In genomic region chr1:240649733-240650700, GRCh38 we compare ENCODE assay signal across 19 cellular contexts. TPM values are rescaled to one million over a fixed set of nuclear protein-coding genes. Genes with fewer than 3 reads are reported as not detected.
A peak's percentile ranks its signal among the peaks of the same experiment; 100 is the strongest.
DNase-seq lines count a peak whose midpoint lies in the region; ATAC-seq and TF ChIP-seq lines count a peak whose summit lies in the region.
"Had no signal": no experiment of that assay in that cellular context is flagged by ENCODE, and none has a peak within 500 bp of the region (broad histone marks: within the 10 kb centered on the region; RNA-seq: fewer than 3 reads in every experiment).

No MANE protein-coding gene starts in this region.

- H2AFZ ChIP-seq in IMR-90 (replicated peaks; ENCODE audit: low read length, poor library complexity), result no peak overlapping the region
- H2AFZ ChIP-seq in PC-9, result peak overlapping the region; percentile 27; the same call in 1 of the 2 replicates
- no peak overlapping the region for H2AFZ ChIP-seq in trophoblast cell (ENCODE audit: insufficient read depth, low read length, poor library complexity)

- no peaks in the 10 kb centered on the region for H3K9me3 Mint-ChIP-seq in endodermal cell

- no CpG with 5 or more reads among the region's 16 CpGs for WGBS in IMR-90 (ENCODE audit: extremely low coverage in 2 of 2, insufficient read length in 1 of 2), 2 experiments
- no CpG with 5 or more reads among the region's 16 CpGs for WGBS in trophoblast cell (ENCODE audit: extremely low coverage, insufficient coverage, insufficient read length)
- WGBS in endodermal cell (ENCODE audit: insufficient coverage in 1 of 2, insufficient read length in 1 of 2), 2 experiments, result 94 to 98% methylated on average over 11 to 16 of the region's 16 CpGs

- no peak overlapping the region for H3K4me3 Mint-ChIP-seq in endodermal cell
- H3K4me3 Mint-ChIP-seq: CD4-positive, CD25-positive, alpha-beta regulatory T cell; IgD-negative memory B cell; T-helper 1 cell treated with Interleukin-12 subunit alpha and Interleukin-12 subunit beta and Interleukin-4 antibody, amounts not matched to agents 30 μg/mL and 1 μg/mL, for 36 hours had no signal

- no peak overlapping the region for H2AK5ac ChIP-seq in IMR-90 (ENCODE audit: low read depth, low read length)
- H2AK5ac ChIP-seq in trophoblast cell (ENCODE audit: low read length), result no peak overlapping the region

- H3K4me1 ChIP-seq in IMR-90 (ENCODE audit: control insufficient read depth, insufficient read depth, low read length) (no peaks in the 10 kb centered on the region; the same call in 1 of the 2 replicates), PC-9 (replicated peaks; ENCODE audit: insufficient read depth) (no peaks in the 10 kb centered on the region), trophoblast cell (ENCODE audit: control insufficient read depth in 1 of 2, insufficient read depth in 2 of 2, low read length in 2 of 2) (peaks cover 2 to 9% of the 10 kb centered on the region in 2 experiments), endodermal cell (ENCODE audit: control insufficient read depth, insufficient read depth, low read length) (no peaks in the 10 kb centered on the region), gastrocnemius medialis (no peaks in the 10 kb centered on the region)

- ATAC-seq in IMR-90 (ENCODE audit: low read depth) (no peak), HG02759 (IDR thresholded peaks at IDR 0.05; ENCODE audit: unreplicated experiment) (no peak), gastrocnemius medialis (no peak)
- ATAC-seq: Right ventricle myocardium inferior had no signal

- H3K23ac ChIP-seq in IMR-90 (ENCODE audit: low read depth, low read length), result no peak overlapping the region
- no peak overlapping the region for H3K23ac ChIP-seq in trophoblast cell (ENCODE audit: low read length)

- no peaks in the 10 kb centered on the region; the same call in 1 of the 2 replicates for H3K27me3 ChIP-seq in IMR-90 (ENCODE audit: control insufficient read depth, insufficient read depth, low read length)
- H3K27me3 ChIP-seq in PC-9 (ENCODE audit: insufficient read depth, low read depth), result peaks cover 81% of the 10 kb centered on the region
- H3K27me3 ChIP-seq in trophoblast cell (ENCODE audit: insufficient read depth, low read length), result no peaks in the 10 kb centered on the region
- peaks cover 9% of the 10 kb centered on the region for H3K27me3 ChIP-seq in endodermal cell (ENCODE audit: control insufficient read depth, insufficient read depth, low read length, poor library complexity, severe bottlenecking)
- H3K27me3 ChIP-seq in gastrocnemius medialis, result no peaks in the 10 kb centered on the region

- intact Hi-C loops in IMR-90 (cut with micrococcal nuclease) (no loop called here), PC-9 (cut with micrococcal nuclease; ENCODE audit: unreplicated experiment) (no loop called here), gastrocnemius medialis (cut with DNase I; ENCODE audit: low total_unique reads) (no loop called here)

- H3K14ac ChIP-seq in IMR-90 (replicated peaks; ENCODE audit: low read depth, low read length) (no peak overlapping the region), trophoblast cell (ENCODE audit: low read length) (no peak overlapping the region)

- H3K36me3 Mint-ChIP-seq in endodermal cell (ENCODE audit: low read depth), result no peaks in the 10 kb centered on the region
- H3K36me3 Mint-ChIP-seq: CD4-positive, CD25-positive, alpha-beta regulatory T cell; IgD-negative memory B cell had no signal

- DNase-seq in IMR-90, result no peak
- DNase-seq in PC-9, result no peak
- peak; percentile 16 for DNase-seq in fibroblast of villous mesenchyme (ENCODE audit: low read depth)
- peak; percentile 88 to 98 for DNase-seq in trophoblast cell
- no peak for DNase-seq in endodermal cell
- no peak for DNase-seq in gastrocnemius medialis
- DNase-seq: CD4-positive, CD25-positive, alpha-beta regulatory T cell; DMS79; HCEC 1CT; Karpas-422; NCI-H1105 treated with DMSO at 0.1 percent for 48 hours; NCI-H2081; NCI-H2171 treated with DMSO at 0.1 percent for 48 hours; NCI-H524 treated with DMSO at 0.1 percent for 48 hours; OCI-M1 had no signal

- H3K9me3 ChIP-seq in IMR-90 (ENCODE audit: control insufficient read depth, insufficient read depth, low read length) (no peaks in the 10 kb centered on the region), PC-9 (ENCODE audit: insufficient read depth, low read depth) (no peaks in the 10 kb centered on the region; the same call in 1 of the 2 replicates), trophoblast cell (ENCODE audit: insufficient read depth, low read depth, low read length) (no peaks in the 10 kb centered on the region), endodermal cell (ENCODE audit: control insufficient read depth, low read length) (no peaks in the 10 kb centered on the region), gastrocnemius medialis (no peaks in the 10 kb centered on the region)

- H3K18ac ChIP-seq in IMR-90 (ENCODE audit: low read depth, low read length) (no peak overlapping the region), trophoblast cell (ENCODE audit: low read length) (no peak overlapping the region)

- H3K27me3 Mint-ChIP-seq in endodermal cell (ENCODE audit: insufficient read depth), result no peaks in the 10 kb centered on the region
- H3K27me3 Mint-ChIP-seq: CD4-positive, CD25-positive, alpha-beta regulatory T cell; IgD-negative memory B cell had no signal

- H4K8ac ChIP-seq in IMR-90 (ENCODE audit: low read depth in 2 of 2, low read length in 2 of 2) (no peak overlapping the region), trophoblast cell (ENCODE audit: low read depth, low read length) (no peak overlapping the region)

- H3K4ac ChIP-seq in IMR-90 (ENCODE audit: low read depth, low read length) (no peak overlapping the region), trophoblast cell (ENCODE audit: low read depth, low read length) (no peak overlapping the region)

- no peak for TF ChIP-seq RAD21 in IMR-90 (IDR thresholded peaks at IDR 0.05; ENCODE audit: low read length)

- dilution Hi-C loops in IMR-90 (cut with HindIII; ENCODE audit: low sequenced_read_pairs, unreplicated experiment), result no loop called here

- no peaks in the 10 kb centered on the region for H3K9me2 ChIP-seq in PC-9 (ENCODE audit: insufficient read depth)

- H4K20me1 ChIP-seq in IMR-90 (ENCODE audit: insufficient read depth, low read length) (no peaks in the 10 kb centered on the region), PC-9 (ENCODE audit: insufficient read depth) (no peaks in the 10 kb centered on the region)

- no peak overlapping the region for H3K4me2 ChIP-seq in IMR-90 (ENCODE audit: low read depth, low read length)
- no peak overlapping the region for H3K4me2 ChIP-seq in PC-9
- no peak overlapping the region for H3K4me2 ChIP-seq in trophoblast cell (ENCODE audit: low read length)

- no peak overlapping the region for H3K27ac Mint-ChIP-seq in endodermal cell
- H3K27ac Mint-ChIP-seq: CD4-positive, CD25-positive, alpha-beta regulatory T cell; IgD-negative memory B cell; T-helper 1 cell treated with Interleukin-12 subunit alpha and Interleukin-12 subunit beta and Interleukin-4 antibody, amounts not matched to agents 30 μg/mL and 1 μg/mL, for 36 hours had no signal

- POLR2A ChIA-PET in IMR-90 (lab: Charles Lee; ENCODE audit: unreplicated experiment) (no interaction called here), PC-9 (lab: Charles Lee; ENCODE audit: unreplicated experiment) (no interaction called here)

- peaks cover 2% of the 10 kb centered on the region for H3K4me1 Mint-ChIP-seq in endodermal cell
- H3K4me1 Mint-ChIP-seq: CD4-positive, CD25-positive, alpha-beta regulatory T cell; IgD-negative memory B cell had no signal

- no peak for TF ChIP-seq CTCF in IMR-90 (conservative IDR thresholded peaks at IDR 0.05; ENCODE audit: low read depth, low read length)
- TF ChIP-seq CTCF in PC-9 (conservative IDR thresholded peaks at IDR 0.05), result no peak
- no peak for TF ChIP-seq CTCF in fibroblast of villous mesenchyme (IDR thresholded peaks at IDR 0.05; ENCODE audit: insufficient read depth, low read depth, low read length)
- TF ChIP-seq CTCF in endodermal cell (conservative IDR thresholded peaks at IDR 0.05), result no peak
- no peak for TF ChIP-seq CTCF in gastrocnemius medialis (IDR thresholded peaks at IDR 0.05 in 4 of 5, conservative IDR thresholded peaks at IDR 0.05 in 1 of 5)

- H4K5ac ChIP-seq in IMR-90 (ENCODE audit: low read depth, low read length), result no peak overlapping the region

- H2AK9ac ChIP-seq in IMR-90 (replicated peaks; ENCODE audit: low read depth, low read length, poor library complexity), result no peak overlapping the region

- no peaks in the 10 kb centered on the region for H3F3A ChIP-seq in PC-9 (ENCODE audit: insufficient read depth, low read depth)

- H2BK20ac ChIP-seq in IMR-90 (ENCODE audit: low read depth, low read length), result no peak overlapping the region

- H3K4me3 ChIP-seq in IMR-90 (ENCODE audit: insufficient read depth, low read depth, low read length) (no peak overlapping the region), PC-9 (no peak overlapping the region), fibroblast of villous mesenchyme (ENCODE audit: low read depth, low read length) (no peak overlapping the region), trophoblast cell (ENCODE audit: low read depth, low read length) (no peak overlapping the region), endodermal cell (ENCODE audit: low read length) (no peak overlapping the region), gastrocnemius medialis (no peak overlapping the region)

- no peaks in the 10 kb centered on the region for H3K36me3 ChIP-seq in IMR-90 (ENCODE audit: control insufficient read depth, insufficient read depth, low read length)
- no peaks in the 10 kb centered on the region for H3K36me3 ChIP-seq in PC-9 (ENCODE audit: low read depth)
- no peaks in the 10 kb centered on the region for H3K36me3 ChIP-seq in trophoblast cell (ENCODE audit: control insufficient read depth in 1 of 2, insufficient read depth in 2 of 2, low read length in 2 of 2)
- H3K36me3 ChIP-seq in endodermal cell (ENCODE audit: control insufficient read depth, insufficient read depth, low read length), result no peaks in the 10 kb centered on the region
- H3K36me3 ChIP-seq in gastrocnemius medialis, result no peaks in the 10 kb centered on the region

- H2BK5ac ChIP-seq in IMR-90 (ENCODE audit: low read depth, low read length, poor library complexity, severe bottlenecking) (no peak overlapping the region), trophoblast cell (ENCODE audit: low read depth, low read length, poor library complexity) (peak overlapping the region; percentile 74)

- H3K56ac ChIP-seq in IMR-90 (ENCODE audit: extremely low read depth, insufficient read depth, low read length), result no peak overlapping the region

- BruUV-seq in IMR-90 (replicated peaks; lab: Mats Ljungman, UMichigan) (no TSS peak), PC-9 (replicated peaks; lab: Mats Ljungman, UMichigan) (no TSS peak)

- CTCF ChIA-PET in IMR-90 (lab: Yijun Ruan, JAX) (interaction anchor here (1.7 kb wide), 1 partner anchor 9 kb away, joined by 3 read pairs; no protein-coding TSS in a partner anchor), PC-9 (lab: Charles Lee) (no interaction called here)

- H2BK12ac ChIP-seq in trophoblast cell (ENCODE audit: low read length), result no peak overlapping the region

- H3K27ac ChIP-seq in IMR-90 (ENCODE audit: insufficient read depth, low read length) (no peak overlapping the region), PC-9 (no peak overlapping the region), trophoblast cell (ENCODE audit: low read depth, low read length) (peak overlapping the region; percentile 22), endodermal cell (ENCODE audit: low read depth, low read length) (no peak overlapping the region), gastrocnemius medialis (no peak overlapping the region)

- no peak overlapping the region for H4K12ac ChIP-seq in trophoblast cell (ENCODE audit: low read depth, low read length)

- H3K9ac ChIP-seq in IMR-90 (ENCODE audit: low read depth, low read length), result no peak overlapping the region
- H3K9ac ChIP-seq in trophoblast cell (ENCODE audit: low read length), result no peak overlapping the region
- no peak overlapping the region for H3K9ac ChIP-seq in endodermal cell (ENCODE audit: extremely low read depth, low read length, poor library complexity, severe bottlenecking)

- H3K79me1 ChIP-seq in IMR-90 (ENCODE audit: low read depth in 1 of 2, low read length in 2 of 2), result no peaks in the 10 kb centered on the region
- H3K79me1 ChIP-seq in trophoblast cell (ENCODE audit: low read length), result peaks cover 2% of the 10 kb centered on the region

- no peak overlapping the region for H2BK120ac ChIP-seq in IMR-90 (ENCODE audit: low read depth, low read length)
- no peak overlapping the region for H2BK120ac ChIP-seq in trophoblast cell (ENCODE audit: insufficient read depth, low read length, poor library complexity)

- H3K79me2 ChIP-seq in PC-9 (ENCODE audit: low read depth), result no peaks in the 10 kb centered on the region
- H3K79me2 ChIP-seq in trophoblast cell (ENCODE audit: control insufficient read depth, insufficient read depth, low read length, poor library complexity), result no peaks in the 10 kb centered on the region

- in situ Hi-C loops in IMR-90 (cut with MboI; ENCODE audit: low sequenced_read_pairs), result no loop called here
- in situ Hi-C loops in gastrocnemius medialis (cut with MboI; ENCODE audit: low sequenced_read_pairs in 4 of 4), result no loop called here

- TF ChIP-seq POLR2A in IMR-90 (IDR thresholded peaks at IDR 0.05; ENCODE audit: low read depth, low read length), result no peak
- TF ChIP-seq POLR2A in gastrocnemius medialis (IDR thresholded peaks at IDR 0.05), result no peak

- H4K91ac ChIP-seq in IMR-90 (ENCODE audit: insufficient read depth, low read depth, low read length), result no peak overlapping the region
- H4K91ac ChIP-seq in trophoblast cell (ENCODE audit: low read depth, low read length), result peak overlapping the region; percentile 7

- H3K9me1 ChIP-seq in IMR-90 (ENCODE audit: insufficient read depth, low read length), result no peaks in the 10 kb centered on the region

- no peak overlapping the region for H2BK15ac ChIP-seq in IMR-90 (ENCODE audit: low read depth, low read length)

RNA-seq across cellular contexts. Expression of gene GREM2, which starts 38.1 kb away (rescaled TPM):
- total RNA-seq in IMR-90 (2012; rRNA removed) (3.0 and 5.0 TPM in 2 replicates), PC-9 (2021) (not detected in 2 replicates), fibroblast of villous mesenchyme (1.3 and 6.8 TPM in 2 replicates), endodermal cell (10 to 100 TPM in 1 of 2 donors, 1 to 10 TPM in 1; 7.8 to 10.9 TPM), gastrocnemius medialis (under 1 TPM; 0.10 to 0.75 (median 0.64) TPM)
- 14.2 and 15.9 TPM in 2 replicates for polyA plus RNA-seq in IMR-90 (2012; rRNA removed)
- polyA plus RNA-seq in IMR-90 (2012; cell fraction: cytosol; rRNA removed), result 6.1 and 10.8 TPM in 2 replicates
- 3.0 and 8.9 TPM in 2 replicates for polyA plus RNA-seq in IMR-90 (2012; cell fraction: nucleus; rRNA removed; ENCODE audit: low replicate concordance)
- polyA plus RNA-seq in trophoblast cell (2013), result 18.9 and 20.6 TPM in 2 replicates
- 6.3 TPM for polyA plus RNA-seq in endodermal cell (2013, experiment 1 of 2)
- polyA plus RNA-seq in endodermal cell (2013, experiment 2 of 2), result 6.1 TPM
- total RNA-seq: CD4-positive, CD25-positive, alpha-beta regulatory T cell; Right ventricle myocardium inferior had no signal
- polyA plus RNA-seq: CD4-positive, CD25-positive, alpha-beta regulatory T cell; IgD-negative memory B cell had no signal

Comparison
In these comparisons a context has a peak if more than half of its experiments do, and no peak if none do; other contexts are left out.
1. DNase-seq: peak in fibroblast of villous mesenchyme (single experiment) and trophoblast cell (2 of 2); none in IMR-90 (single experiment), PC-9 (0 of 2), endodermal cell (single experiment) and gastrocnemius medialis (0 of 2).